Comparison of ENCODE assay signal across 8 cellular contexts in the genomic region with DNA sequence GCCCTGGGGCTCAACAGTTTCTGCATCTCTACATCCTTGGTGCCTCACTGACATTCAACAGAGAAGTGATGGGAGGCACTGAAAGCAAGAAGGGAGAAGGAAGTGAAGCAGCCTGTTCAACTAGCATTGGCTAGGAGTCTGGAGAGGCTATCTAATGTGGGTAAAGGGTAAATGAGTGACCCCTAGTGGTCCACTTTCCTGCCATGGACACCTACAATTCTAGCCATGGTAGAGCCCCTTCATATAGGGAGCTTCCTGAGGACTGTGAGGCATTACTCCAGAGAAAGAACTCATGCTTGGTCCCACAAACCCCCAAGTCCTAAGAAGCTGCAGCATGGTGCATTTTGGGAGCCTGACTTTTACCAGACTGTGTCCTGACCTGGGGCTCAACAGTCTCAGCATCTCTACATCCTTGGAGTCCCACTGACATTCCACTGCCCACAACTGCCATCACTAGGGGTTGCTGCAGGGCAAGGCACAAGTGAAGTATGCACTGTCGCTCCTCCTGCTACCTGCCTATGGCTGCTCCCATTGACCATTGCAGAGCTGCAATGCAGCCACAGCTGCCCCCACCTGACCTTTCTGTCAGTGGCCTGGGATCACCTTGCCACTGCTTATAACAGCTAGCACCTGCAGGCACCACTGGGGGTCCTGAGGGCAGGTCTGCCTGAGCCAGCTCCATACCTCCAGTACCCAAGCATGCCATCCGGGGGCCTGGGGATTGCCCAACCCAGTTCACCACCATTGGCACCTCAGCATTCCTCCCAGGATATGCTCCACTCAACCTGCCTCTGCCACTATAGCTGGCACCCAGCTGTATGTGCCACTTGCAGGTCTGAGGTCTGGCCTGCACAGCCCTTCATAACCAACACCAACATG. TPM values are rescaled to one million over a fixed set of nuclear protein-coding genes. Genes with fewer than 3 reads are reported as not detected.
DNase-seq lines count a peak whose midpoint lies in the region; ATAC-seq and TF ChIP-seq lines count a peak whose summit lies in the region.

No MANE protein-coding gene starts in this region.

- peaks cover 49% of the 10 kb centered on the region for H3K9me3 Mint-ChIP-seq in chondrocyte (ENCODE audit: low read depth)
- peaks cover 3 to 34% (median 21%) of the 10 kb centered on the region in 11 donors for H3K9me3 Mint-ChIP-seq in naive thymus-derived CD4-positive, alpha-beta T cell

- no peak overlapping the region for H3K4me3 ChIP-seq in Loucy (ENCODE audit: low read length, poor library complexity, severe bottlenecking)
- no peak overlapping the region for H3K4me3 ChIP-seq in naive thymus-derived CD4-positive, alpha-beta T cell (ENCODE audit: low read length)

- peaks cover 2% of the 10 kb centered on the region for H3K36me3 Mint-ChIP-seq in chondrocyte (ENCODE audit: low read depth)
- H3K36me3 Mint-ChIP-seq in naive thymus-derived CD4-positive, alpha-beta T cell = peaks cover 0 to 27% (median 4%) of the 10 kb centered on the region in 5 donors

- no peak overlapping the region for H3K27ac Mint-ChIP-seq in chondrocyte (ENCODE audit: unreplicated experiment)
- no peak overlapping the region for H3K27ac Mint-ChIP-seq in naive thymus-derived CD4-positive, alpha-beta T cell

- peaks cover 34% of the 10 kb centered on the region for H3K4me1 ChIP-seq in Loucy (ENCODE audit: insufficient read depth, low read length, poor library complexity, severe bottlenecking)
- peaks cover 0 to 9% of the 10 kb centered on the region in 2 donors for H3K4me1 ChIP-seq in naive thymus-derived CD4-positive, alpha-beta T cell (ENCODE audit: control insufficient read depth in 2 of 2, insufficient read depth in 2 of 2, low read length in 2 of 2)

- no peaks in the 10 kb centered on the region for H3K36me3 ChIP-seq in Loucy (ENCODE audit: insufficient read depth, low read length)
- no peaks in the 10 kb centered on the region for H3K36me3 ChIP-seq in naive thymus-derived CD4-positive, alpha-beta T cell (ENCODE audit: control insufficient read depth in 2 of 3, insufficient read depth in 3 of 3, low read length in 3 of 3)

- H3K9me2 ChIP-seq in Loucy (replicated peaks; ENCODE audit: low read depth, low read length) = no peaks in the 10 kb centered on the region

- no peak overlapping the region for H3K4me3 Mint-ChIP-seq in chondrocyte (ENCODE audit: unreplicated experiment)
- no peak overlapping the region for H3K4me3 Mint-ChIP-seq in naive thymus-derived CD4-positive, alpha-beta T cell

- H3K4me2 ChIP-seq in Loucy (ENCODE audit: low read depth, low read length, poor library complexity, severe bottlenecking) = peak overlapping the region; percentile 34

- H3K27ac ChIP-seq in naive thymus-derived CD4-positive, alpha-beta T cell (ENCODE audit: low read depth, low read length) = no peak overlapping the region

- no peak overlapping the region for H3K9ac ChIP-seq in Loucy (ENCODE audit: low read depth, low read length, poor library complexity, severe bottlenecking)

- no peaks in the 10 kb centered on the region for H3K27me3 Mint-ChIP-seq in chondrocyte (ENCODE audit: low read depth)
- H3K27me3 Mint-ChIP-seq in naive thymus-derived CD4-positive, alpha-beta T cell = peaks cover 0 to 7% (median 0%) of the 10 kb centered on the region in 5 donors

- intact Hi-C loops in naive thymus-derived CD4-positive, alpha-beta T cell (cut with micrococcal nuclease) = loop anchor here (1.0 kb wide), 3 partner anchors 24 to 259 kb away; no protein-coding TSS in a partner anchor

- DNase-seq in NCI-H2107 treated with DMSO at 0.1 percent for 48 hours (lab: John Stamatoyannopoulos, UW; ENCODE audit: unreplicated experiment) = peak; percentile 3
- DNase-seq in NCI-H2107 (lab: John Stamatoyannopoulos, UW) = no peak
- peak; percentile 76 for DNase-seq in chondrocyte (ENCODE audit: low spot score)
- no peak for DNase-seq in naive thymus-derived CD4-positive, alpha-beta T cell
- no peak for DNase-seq in MV-4-11 (lab: John Stamatoyannopoulos, UW)
- no peak for DNase-seq in T-helper 9 cell

- H4K20me1 ChIP-seq in Loucy (ENCODE audit: insufficient read depth, low read length, poor library complexity, severe bottlenecking) = no peaks in the 10 kb centered on the region

- H3F3A ChIP-seq in Loucy (ENCODE audit: low read depth) = no peaks in the 10 kb centered on the region; the same call in 1 of the 2 replicates

- no peaks in the 10 kb centered on the region for H3K27me3 ChIP-seq in Loucy (ENCODE audit: insufficient read depth, low read length, poor library complexity, severe bottlenecking)
- H3K27me3 ChIP-seq in naive thymus-derived CD4-positive, alpha-beta T cell (ENCODE audit: control insufficient read depth in 2 of 2, insufficient read depth in 2 of 2, low read length in 2 of 2) = no peaks in the 10 kb centered on the region

- no peak overlapping the region for H2AFZ ChIP-seq in Loucy (ENCODE audit: low read length)

- POLR2A ChIA-PET in naive thymus-derived CD4-positive, alpha-beta T cell (lab: Charles Lee) = no interaction called here

- TF ChIP-seq CTCF in Loucy (conservative IDR thresholded peaks at IDR 0.05; ENCODE audit: low read length) (peak; percentile 79), chondrocyte (IDR thresholded peaks at IDR 0.05) (peak; percentile 32)

- no peaks in the 10 kb centered on the region for H3K4me1 Mint-ChIP-seq in chondrocyte (ENCODE audit: low read depth)
- H3K4me1 Mint-ChIP-seq in naive thymus-derived CD4-positive, alpha-beta T cell = peaks cover 8 to 33% (median 25%) of the 10 kb centered on the region in 7 donors

- no peaks in the 10 kb centered on the region for H3K9me3 ChIP-seq in Loucy (ENCODE audit: insufficient read depth, low read depth, low read length)
- peaks cover 0 to 9% (median 0%) of the 10 kb centered on the region in 3 experiments for H3K9me3 ChIP-seq in naive thymus-derived CD4-positive, alpha-beta T cell (ENCODE audit: control insufficient read depth in 2 of 3, low read length in 3 of 3)

- ATAC-seq in naive thymus-derived CD4-positive, alpha-beta T cell = peak; percentile 42
- ATAC-seq in HG03521 (IDR thresholded peaks at IDR 0.05; ENCODE audit: unreplicated experiment) = no peak

- H3K79me2 ChIP-seq in Loucy (ENCODE audit: insufficient read depth, low read length) = 0 out of 2 replicates have a peak, but pooled peaks cover 16% of the 10 kb centered on the region

- CTCF ChIA-PET in naive thymus-derived CD4-positive, alpha-beta T cell (lab: Charles Lee) = no interaction called here

RNA-seq across cellular contexts. Expression of gene CDK6, which starts 44.1 kb away (rescaled TPM):
- total RNA-seq in chondrocyte = 161 to 162 TPM (median 162 TPM) in 3 replicates
- total RNA-seq in naive thymus-derived CD4-positive, alpha-beta T cell = 100 to 1,000 TPM in 1 of 5 experiments, 10 to 100 TPM in 4; 15.8 to 156 (median 61.9) TPM
- 10 to 100 TPM; 30.0 to 36.8 TPM for polyA plus RNA-seq in naive thymus-derived CD4-positive, alpha-beta T cell

Comparison
In these comparisons a context has a peak if more than half of its experiments do, and no peak if none do; other contexts are left out.
1. DNase-seq: peak in NCI-H2107 treated with DMSO at 0.1 percent for 48 hours (single experiment) and chondrocyte (single experiment); none in NCI-H2107 (single experiment), naive thymus-derived CD4-positive, alpha-beta T cell (0 of 9), MV-4-11 (single experiment) and T-helper 9 cell (single experiment).